8 cellular contexts compared by ENCODE assay signal in the genomic region with DNA sequence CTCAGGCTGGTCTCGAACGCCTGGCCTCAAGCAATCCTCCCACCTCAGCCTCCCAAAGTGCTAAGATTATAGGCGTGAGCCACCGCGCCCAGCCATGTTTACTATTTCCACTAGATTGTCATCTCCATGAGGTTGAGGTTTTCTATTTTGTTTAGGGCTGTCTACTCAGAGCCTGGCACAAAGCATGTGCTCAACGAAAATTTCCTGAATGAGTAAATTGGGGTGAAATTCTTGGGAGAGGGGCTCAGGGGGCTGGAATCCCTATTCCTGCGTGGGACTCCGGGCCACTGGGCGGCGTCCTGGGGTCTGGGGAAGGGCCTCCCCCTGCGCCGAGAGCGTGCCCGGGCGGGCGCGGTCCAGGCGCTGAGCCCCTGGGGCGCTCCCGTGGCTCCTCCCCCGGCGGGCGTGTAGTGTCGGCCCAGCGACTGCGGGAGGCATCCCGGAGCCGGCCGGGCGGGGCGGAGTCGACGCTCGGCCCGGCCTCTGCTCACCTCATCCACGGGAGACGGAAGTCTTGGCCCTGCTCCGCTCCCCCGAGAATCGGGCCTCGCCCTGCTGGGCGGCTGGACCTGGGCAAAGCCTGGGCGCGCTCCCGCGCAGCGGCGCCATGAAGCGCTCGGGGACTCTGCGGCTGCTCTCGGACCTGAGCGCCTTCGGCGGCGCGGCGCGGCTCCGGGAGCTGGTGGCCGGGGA. TPM values are rescaled to one million over a fixed set of nuclear protein-coding genes. Genes with fewer than 3 reads are reported as not detected.
DNase-seq lines count a peak whose midpoint lies in the region; ATAC-seq and TF ChIP-seq lines count a peak whose summit lies in the region.

HPS6 (plus strand) TSS at position 482 of the 693 bp plus-strand sequence; CDS start at position 608, 126 bp downstream.

- 1% methylated on average over 51 to 61 of the region's 61 CpGs for WGBS in esophagus, 2 donors

- DNase-seq in D341Med (ENCODE audit: low spot score) (peak; percentile 91), PC-9 (peak; percentile 79 to 88)
- DNase-seq in activated T-cell treated with anti-CD3 and anti-CD28 coated beads, Interleukin-2, amount 50 U/mL, for 1 hour, result peak; percentile 89
- peak; percentile 83 to 86 for DNase-seq in stimulated activated CD8-positive, alpha-beta memory T cell treated with anti-CD3 and anti-CD28 coated beads, Interleukin-7, amount 100 ng/mL, for 48 hours (ENCODE audit: extremely low read depth in 1 of 2, low read depth in 1 of 2)

- no peak for TF ChIP-seq CTCF in PC-9 (conservative IDR thresholded peaks at IDR 0.05)

- H3K4me3 ChIP-seq in HUES48 (ENCODE audit: low read depth, low read length), result peak within 1 kb of the TSS; percentile 81
- H3K4me3 ChIP-seq in PC-9, result peak within 1 kb of the TSS; percentile 81
- H3K4me3 ChIP-seq in esophagus (ENCODE audit: low read depth in 1 of 2, low read length in 2 of 2), result peak within 1 kb of the TSS; percentile 86 to 91
- H3K4me3 ChIP-seq in muscle layer of duodenum (ENCODE audit: low read depth in 1 of 2, low read length in 2 of 2), result peak within 1 kb of the TSS; percentile 65 to 97

- CTCF ChIA-PET in PC-9 (lab: Charles Lee), result no interaction called here

- peak within 1 kb of the TSS; percentile 53 for H3K9ac ChIP-seq in HUES48 (ENCODE audit: low read depth, low read length)

- H3K79me2 ChIP-seq in PC-9 (ENCODE audit: low read depth), result peaks cover 23% of the 10 kb centered on the region

- H3K9me3 ChIP-seq in HUES48 (ENCODE audit: control insufficient read depth, insufficient read depth, low read length) (no peaks in the 10 kb centered on the region), PC-9 (ENCODE audit: insufficient read depth, low read depth) (no peaks in the 10 kb centered on the region), esophagus (ENCODE audit: control insufficient read depth in 2 of 2, insufficient read depth in 1 of 2, low read depth in 1 of 2, low read length in 1 of 2) (no peaks in the 10 kb centered on the region), muscle layer of duodenum (ENCODE audit: control insufficient read depth in 1 of 2, low read length in 2 of 2) (no peaks in the 10 kb centered on the region)

- H3K27ac ChIP-seq in HUES48 (ENCODE audit: low read depth, low read length) (peak within 1 kb of the TSS; percentile 47), PC-9 (peak within 1 kb of the TSS; percentile 65), esophagus (ENCODE audit: low read depth in 2 of 2, low read length in 1 of 2) (peak within 1 kb of the TSS; percentile 89 to 96), muscle layer of duodenum (ENCODE audit: low read length) (peak within 1 kb of the TSS; percentile 60)

- intact Hi-C loops in PC-9 (cut with micrococcal nuclease; ENCODE audit: unreplicated experiment), result loop anchor here (1.0 kb wide), 1 partner anchor 9 kb away; the partner anchor contains the start of gene ARMH3

- H3K4me1 ChIP-seq in HUES48 (ENCODE audit: control insufficient read depth, insufficient read depth, low read length), result no peaks in the 10 kb centered on the region
- H3K4me1 ChIP-seq in PC-9 (replicated peaks; ENCODE audit: insufficient read depth), result 0 out of 2 replicates have a peak, but pooled peaks cover 6% of the 10 kb centered on the region
- peaks cover 14 to 20% of the 10 kb centered on the region in 2 donors for H3K4me1 ChIP-seq in esophagus (ENCODE audit: control insufficient read depth in 2 of 2, insufficient read depth in 2 of 2, low read length in 1 of 2)
- H3K4me1 ChIP-seq in muscle layer of duodenum (ENCODE audit: control insufficient read depth in 1 of 2, insufficient read depth in 2 of 2, low read length in 2 of 2), result peaks cover 10 to 21% of the 10 kb centered on the region in 2 donors

- peak within 1 kb of the TSS; percentile 92 for H3K4me2 ChIP-seq in PC-9

- H3F3A ChIP-seq in PC-9 (ENCODE audit: insufficient read depth, low read depth), result peaks cover 7% of the 10 kb centered on the region

- POLR2A ChIA-PET in PC-9 (lab: Charles Lee; ENCODE audit: unreplicated experiment), result no interaction called here

- BruUV-seq in PC-9 (replicated peaks; lab: Mats Ljungman, UMichigan), result no TSS peak

- H3K36me3 ChIP-seq in HUES48 (ENCODE audit: control insufficient read depth, insufficient read depth, low read length) (peaks cover 3% of the 10 kb centered on the region; the same call in 1 of the 2 replicates), PC-9 (ENCODE audit: low read depth) (no peaks in the 10 kb centered on the region), esophagus (ENCODE audit: control insufficient read depth in 2 of 2, insufficient read depth in 2 of 2, low read length in 1 of 2) (peaks cover 2 to 7% of the 10 kb centered on the region in 2 donors), muscle layer of duodenum (ENCODE audit: control insufficient read depth in 1 of 2, insufficient read depth in 2 of 2, low read length in 2 of 2) (peaks cover 0 to 4% of the 10 kb centered on the region in 2 donors)

- H4K20me1 ChIP-seq in PC-9 (ENCODE audit: insufficient read depth), result 0 out of 2 replicates have a peak, but pooled peaks cover 4% of the 10 kb centered on the region

- ATAC-seq in GM21381 (IDR thresholded peaks at IDR 0.05; ENCODE audit: unreplicated experiment), result peak; percentile 96

- no peaks in the 10 kb centered on the region for H3K9me2 ChIP-seq in PC-9 (ENCODE audit: insufficient read depth)

- H3K27me3 ChIP-seq in HUES48 (ENCODE audit: control insufficient read depth, insufficient read depth, low read length), result no peaks in the 10 kb centered on the region
- no peaks in the 10 kb centered on the region for H3K27me3 ChIP-seq in PC-9 (ENCODE audit: insufficient read depth, low read depth)
- no peaks in the 10 kb centered on the region for H3K27me3 ChIP-seq in esophagus (ENCODE audit: control insufficient read depth in 1 of 2, insufficient read depth in 2 of 2, low read length in 2 of 2)
- H3K27me3 ChIP-seq in muscle layer of duodenum (ENCODE audit: low read depth, low read length), result no peaks in the 10 kb centered on the region

- peak within 1 kb of the TSS; percentile 86 for H2AFZ ChIP-seq in PC-9

RNA-seq across cellular contexts. Expression of gene HPS6, which starts in this region (rescaled TPM):
- 12.5 and 16.9 TPM in 2 replicates for total RNA-seq in PC-9 (2021)
- polyA plus RNA-seq in esophagus, result 10 to 100 TPM in 1 of 2 donors, 1 to 10 TPM in 1; 9.4 to 12.5 TPM

Comparison
In these comparisons a context has a peak if more than half of its experiments do, and no peak if none do; other contexts are left out.
1. Peak in every context shown above with its lines: DNase-seq, ATAC-seq, H3K4me3 ChIP-seq and H3K27ac ChIP-seq.